In genomic region chr6:112061605-112062004, GRCh38 we compare ENCODE assay signal across 16 cellular contexts. TPM values are rescaled to one million over a fixed set of nuclear protein-coding genes. Genes with fewer than 3 reads are reported as not detected.
"Had no signal": no experiment of that assay in that cellular context is flagged by ENCODE, and none has a peak within 500 bp of the region (broad histone marks: within the 10 kb centered on the region; RNA-seq: fewer than 3 reads in every experiment).

No MANE protein-coding gene starts in this region.

- H3K36me3 ChIP-seq: esophagus squamous epithelium, heart right ventricle, ovary, thoracic aorta, uterus had no signal

- H3K9me3 ChIP-seq: esophagus squamous epithelium, heart right ventricle, ovary, thoracic aorta, uterus had no signal

- H3K27me3 ChIP-seq: esophagus squamous epithelium, heart right ventricle, ovary, uterus had no signal

- H3K27ac ChIP-seq: esophagus squamous epithelium, heart right ventricle, ovary, thoracic aorta, uterus had no signal

- H3K4me3 ChIP-seq: esophagus squamous epithelium, heart right ventricle, ovary, thoracic aorta, uterus had no signal

- H3K4me1 ChIP-seq: esophagus squamous epithelium, heart right ventricle, uterus had no signal

- ATAC-seq: heart right ventricle; left ventricle myocardium superior; stimulated activated naive CD8-positive, alpha-beta T cell treated with anti-CD3 and anti-CD28 coated beads, Interleukin-15, amount 100 ng/mL, for 72 hours had no signal

- DNase-seq: activated CD4-positive, alpha-beta T cell treated with anti-CD3 and anti-CD28 coated beads, Interleukin-2, amount 10 ng/mL, durations not matched to agents 7 days and 5 days; activated CD4-positive, CD25-positive, alpha-beta regulatory T cell; esophagus squamous epithelium; heart right ventricle; left ventricle myocardium superior; ovary; stimulated activated CD4-positive, alpha-beta T cell treated with anti-CD3 and anti-CD28 coated beads, Interleukin-4, amount 100 ng/mL, for 4 hours; stimulated activated naive CD8-positive, alpha-beta T cell treated with anti-CD3 and anti-CD28 coated beads, Interleukin-15, amount 100 ng/mL, for 72 hours; uterus had no signal

RNA-seq across cellular contexts. Expression of gene CCN6, which starts 7.7 kb away (rescaled TPM):
- total RNA-seq: activated CD4-positive, alpha-beta T cell treated with anti-CD3 and anti-CD28 coated beads, Interleukin-2, amount 10 ng/mL, durations not matched to agents 7 days and 5 days; cerebellum; dermis microvascular lymphatic vessel endothelial cell; frontal cortex; heart right ventricle; left ventricle myocardium superior; mesenteric fat pad; neural crest cell; skeletal muscle tissue; thoracic aorta; uterus had no signal
- polyA plus RNA-seq: heart right ventricle, ovary had no signal
